In the genomic region with DNA sequence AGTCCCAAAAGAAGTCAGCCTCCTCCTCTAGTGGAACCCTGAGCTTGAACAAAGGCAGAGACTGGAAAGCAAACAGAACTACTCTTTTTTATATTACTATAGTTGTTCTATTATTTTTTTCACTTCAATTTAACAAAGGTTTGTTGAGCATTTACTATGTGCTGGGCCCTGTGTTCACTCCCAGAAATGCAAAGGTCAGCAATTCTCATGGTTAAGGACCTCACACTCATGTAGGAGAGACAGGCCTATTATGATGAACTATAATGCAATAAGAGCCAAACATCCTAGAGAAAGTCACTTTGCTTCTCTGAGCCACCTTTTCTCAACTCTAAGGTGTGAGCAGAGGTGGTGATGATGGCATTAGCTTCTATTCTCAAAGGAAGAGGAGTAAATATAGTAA, we compare ENCODE assay signal across 22 cellular contexts.
"Had no signal": no experiment of that assay in that cellular context is flagged by ENCODE, and none has a peak within 500 bp of the region (broad histone marks: within the 10 kb centered on the region; RNA-seq: fewer than 3 reads in every experiment).

No MANE protein-coding gene starts in this region.

- H2AFZ ChIP-seq: hepatocyte had no signal

- H3K27me3 Mint-ChIP-seq: activated CD4-positive, alpha-beta T cell treated with anti-CD3 and anti-CD28 coated beads, Interleukin-2, amount 10 ng/mL, durations not matched to agents 7 days and 5 days; activated CD8-positive, alpha-beta T cell treated with anti-CD3 and anti-CD28 coated beads for 36 hours; activated T-helper 17 cell treated with anti-CD3 and anti-CD28 coated beads, Interleukin-2, amount 50 U/mL, for 72 hours had no signal

- H3K9me3 Mint-ChIP-seq: activated CD4-positive, alpha-beta T cell treated with anti-CD3 and anti-CD28 coated beads, Interleukin-2, amount 10 ng/mL, durations not matched to agents 7 days and 5 days; activated naive CD4-positive, alpha-beta T cell treated with anti-CD3 and anti-CD28 coated beads, Interleukin-2, amount 50 U/mL, for 72 hours; activated T-cell treated with anti-CD3 and anti-CD28 coated beads, Interleukin-2, amount 50 U/mL, for 4 hours; mesothelial cell of epicardium; nephron had no signal

- DNase-seq: activated CD4-positive, alpha-beta T cell treated with anti-CD3 and anti-CD28 coated beads, Interleukin-2, amount 10 ng/mL, durations not matched to agents 7 days and 5 days; activated CD4-positive, CD25-positive, alpha-beta regulatory T cell treated with anti-CD3 and anti-CD28 coated beads, Interleukin-2, amount 50 U/mL, for 72 hours; activated CD8-positive, alpha-beta T cell treated with anti-CD3 and anti-CD28 coated beads for 36 hours; activated gamma-delta T cell treated with Interleukin-2 at 50 U/mL for 16 hours; activated T-cell treated with anti-CD3 and anti-CD28 coated beads, Interleukin-2, amount 50 U/mL, for 4 hours; brain microvascular endothelial cell; caudate nucleus; islet precursor cell; left cardiac atrium; posterior cingulate gyrus; right cardiac atrium; spleen; stimulated activated naive CD4-positive, alpha-beta T cell; T-helper 9 cell; testis; transverse colon had no signal

- H3K4me2 ChIP-seq: hepatocyte had no signal

- H3K4me3 Mint-ChIP-seq: activated CD4-positive, alpha-beta T cell treated with anti-CD3 and anti-CD28 coated beads, Interleukin-2, amount 10 ng/mL, durations not matched to agents 7 days and 5 days; activated CD8-positive, alpha-beta T cell treated with anti-CD3 and anti-CD28 coated beads for 36 hours; activated T-cell treated with anti-CD3 and anti-CD28 coated beads, Interleukin-2, amount 50 U/mL, for 4 hours; activated T-helper 17 cell treated with anti-CD3 and anti-CD28 coated beads, Interleukin-2, amount 50 U/mL, for 72 hours; mesothelial cell of epicardium; nephron had no signal

- H3K36me3 Mint-ChIP-seq: mesothelial cell of epicardium had no signal

- H3K27me3 ChIP-seq: brain microvascular endothelial cell, gastroesophageal sphincter, hepatocyte, spleen, testis, transverse colon had no signal

- ATAC-seq: activated CD8-positive, alpha-beta T cell treated with anti-CD3 and anti-CD28 coated beads for 36 hours; activated naive CD4-positive, alpha-beta T cell treated with anti-CD3 and anti-CD28 coated beads, Interleukin-2, amount 50 U/mL, for 72 hours; activated T-cell treated with anti-CD3 and anti-CD28 coated beads, Interleukin-2, amount 50 U/mL, for 4 hours; activated T-helper 17 cell treated with anti-CD3 and anti-CD28 coated beads, Interleukin-2, amount 50 U/mL, for 72 hours; gastroesophageal sphincter; left cardiac atrium; right cardiac atrium had no signal

- H3K9me3 ChIP-seq: gastroesophageal sphincter, spleen, testis, transverse colon had no signal

- H3K27ac Mint-ChIP-seq: activated CD4-positive, alpha-beta T cell treated with anti-CD3 and anti-CD28 coated beads, Interleukin-2, amount 10 ng/mL, durations not matched to agents 7 days and 5 days; activated CD8-positive, alpha-beta T cell treated with anti-CD3 and anti-CD28 coated beads for 36 hours; activated naive CD4-positive, alpha-beta T cell treated with anti-CD3 and anti-CD28 coated beads, Interleukin-2, amount 50 U/mL, for 72 hours; activated T-helper 17 cell treated with anti-CD3 and anti-CD28 coated beads, Interleukin-2, amount 50 U/mL, for 72 hours; mesothelial cell of epicardium had no signal

- H3K36me3 ChIP-seq: brain microvascular endothelial cell, gastroesophageal sphincter, transverse colon had no signal

- H3K4me3 ChIP-seq: gastroesophageal sphincter, hepatocyte, spleen, testis, transverse colon had no signal

- H3K27ac ChIP-seq: brain microvascular endothelial cell, gastroesophageal sphincter, hepatocyte, spleen, testis, transverse colon had no signal
